8 cellular contexts compared by ENCODE assay signal in genomic region chr1:23825762-23826522, GRCh38. TPM values are rescaled to one million over a fixed set of nuclear protein-coding genes. Genes with fewer than 3 reads are reported as not detected.
DNase-seq lines count a peak whose midpoint lies in the region; ATAC-seq and TF ChIP-seq lines count a peak whose summit lies in the region.

No MANE protein-coding gene starts in this region.

- H3K27ac ChIP-seq in gastroesophageal sphincter = peak overlapping the region; percentile 15 to 93 (median 91)
- peak overlapping the region; percentile 90 for H3K27ac ChIP-seq in smooth muscle cell (ENCODE audit: low read depth)

- peak overlapping the region; percentile 94 for H3K4me2 ChIP-seq in smooth muscle cell

- H3K79me2 ChIP-seq in smooth muscle cell (ENCODE audit: low read depth) = peaks cover 12% of the 10 kb centered on the region

- no peaks in the 10 kb centered on the region for H3K9me3 ChIP-seq in gastroesophageal sphincter
- H3K9me3 ChIP-seq in smooth muscle cell (replicated peaks; ENCODE audit: low read depth) = no peaks in the 10 kb centered on the region

- peaks cover 0 to 2% (median 0%) of the 10 kb centered on the region in 3 donors for H3K27me3 Mint-ChIP-seq in CD14-positive monocyte (ENCODE audit: low read depth in 3 of 3)
- no peaks in the 10 kb centered on the region for H3K27me3 Mint-ChIP-seq in T-helper 2 cell treated with Interferon-gamma antibody and Interleukin-4, amounts not matched to agents 5 μg/mL and 100 μg/mL, for 36 hours (ENCODE audit: low read depth)

- H3K27me3 ChIP-seq in gastroesophageal sphincter (no peaks in the 10 kb centered on the region), smooth muscle cell (ENCODE audit: low read depth) (no peaks in the 10 kb centered on the region)

- H3K4me3 Mint-ChIP-seq in CD14-positive monocyte = peak overlapping the region; percentile 92 to 98
- peak overlapping the region; percentile 94 for H3K4me3 Mint-ChIP-seq in T-helper 2 cell treated with Interferon-gamma antibody and Interleukin-4, amounts not matched to agents 5 μg/mL and 100 μg/mL, for 36 hours

- H3K36me3 ChIP-seq in gastroesophageal sphincter (no peaks in the 10 kb centered on the region), smooth muscle cell (ENCODE audit: low read depth) (no peaks in the 10 kb centered on the region)

- TF ChIP-seq EP300 in gastroesophageal sphincter (IDR thresholded peaks at IDR 0.05) = no peak

- H3K27ac Mint-ChIP-seq in CD14-positive monocyte = peak overlapping the region; percentile 95 to 99 (median 97)
- H3K27ac Mint-ChIP-seq in T-helper 2 cell treated with Interferon-gamma antibody and Interleukin-4, amounts not matched to agents 5 μg/mL and 100 μg/mL, for 36 hours = peak overlapping the region; percentile 90

- DNase-seq in CD14-positive monocyte (ENCODE audit: low spot score) (no peak), smooth muscle cell (lab: John Stamatoyannopoulos, UW; ENCODE audit: unreplicated experiment) (no peak)
- DNase-seq in T-helper 2 cell treated with Interferon-gamma antibody and Interleukin-4, amounts not matched to agents 5 μg/mL and 100 μg/mL, for 36 hours (ENCODE audit: low spot score) = no peak
- no peak for DNase-seq in stimulated activated CD4-positive, alpha-beta T cell treated with anti-CD3 and anti-CD28 coated beads, Interleukin-4, amount 100 ng/mL, for 1 hour
- DNase-seq in activated CD8-positive, alpha-beta memory T cell treated with anti-CD3 and anti-CD28 coated beads, Interleukin-2, amount 50 U/mL, for 4 hours = no peak

- TF ChIP-seq CTCF in CD14-positive monocyte (IDR thresholded peaks at IDR 0.05) (no peak), gastroesophageal sphincter (IDR thresholded peaks at IDR 0.05) (no peak), smooth muscle cell (IDR thresholded peaks at IDR 0.05; ENCODE audit: borderline replicate concordance, insufficient read depth, poor library complexity, severe bottlenecking) (no peak)

- no peaks in the 10 kb centered on the region for H3K9me3 Mint-ChIP-seq in CD14-positive monocyte
- H3K9me3 Mint-ChIP-seq in T-helper 2 cell treated with Interferon-gamma antibody and Interleukin-4, amounts not matched to agents 5 μg/mL and 100 μg/mL, for 36 hours = no peaks in the 10 kb centered on the region

- peaks cover 0 to 2% of the 10 kb centered on the region in 2 donors for H3K36me3 Mint-ChIP-seq in CD14-positive monocyte
- H3K36me3 Mint-ChIP-seq in T-helper 2 cell treated with Interferon-gamma antibody and Interleukin-4, amounts not matched to agents 5 μg/mL and 100 μg/mL, for 36 hours (ENCODE audit: low read depth) = peaks cover 2% of the 10 kb centered on the region

- H3K9ac ChIP-seq in smooth muscle cell (ENCODE audit: low read depth) = no peak overlapping the region

- TF ChIP-seq POLR2A in gastroesophageal sphincter (IDR thresholded peaks at IDR 0.05) = no peak

- H3F3A ChIP-seq in smooth muscle cell (ENCODE audit: low read depth) = no peaks in the 10 kb centered on the region

- peak overlapping the region; percentile 80 for H2AFZ ChIP-seq in smooth muscle cell (ENCODE audit: low read depth)

- peak; percentile 50 for ATAC-seq in GM21825 (IDR thresholded peaks at IDR 0.05; ENCODE audit: unreplicated experiment)
- ATAC-seq in gastroesophageal sphincter = no peak
- ATAC-seq in HG02759 (IDR thresholded peaks at IDR 0.05; ENCODE audit: unreplicated experiment) = no peak

- H4K20me1 ChIP-seq in smooth muscle cell (ENCODE audit: low read depth) = no peaks in the 10 kb centered on the region

- peaks cover 0 to 20% (median 6%) of the 10 kb centered on the region in 3 donors for H3K4me1 ChIP-seq in gastroesophageal sphincter
- peaks cover 8% of the 10 kb centered on the region for H3K4me1 ChIP-seq in smooth muscle cell (ENCODE audit: low read depth)

- intact Hi-C loops in CD14-positive monocyte (cut with micrococcal nuclease) = no loop called here

- H3K4me3 ChIP-seq in gastroesophageal sphincter (peak overlapping the region; percentile 91 to 94), smooth muscle cell (peak overlapping the region; percentile 95)

- WGBS in gastroesophageal sphincter (ENCODE audit: low coverage in 1 of 2), 2 donors = 58 to 63% methylated on average over 19 to 22 of the region's 24 CpGs
- 66% methylated on average over 24 of the region's 24 CpGs for WGBS in smooth muscle cell (ENCODE audit: low lambda C conversion rate)

- H3K4me1 Mint-ChIP-seq in CD14-positive monocyte = peaks cover 22% of the 10 kb centered on the region
- H3K4me1 Mint-ChIP-seq in T-helper 2 cell treated with Interferon-gamma antibody and Interleukin-4, amounts not matched to agents 5 μg/mL and 100 μg/mL, for 36 hours (ENCODE audit: low read depth) = peaks cover 15% of the 10 kb centered on the region

RNA-seq across cellular contexts. Expression of gene HMGCL, which starts 0.7 kb away (rescaled TPM):
- polyA plus RNA-seq in CD14-positive monocyte (10 to 100 TPM; 22.1 to 26.7 TPM), smooth muscle cell (46.5 and 51.2 TPM in 2 replicates)
- total RNA-seq in gastroesophageal sphincter (10 to 100 TPM; 24.1 to 61.0 (median 47.2) TPM), smooth muscle cell (43.0 and 47.6 TPM in 2 replicates)

RNA-seq across cellular contexts. Expression of gene GALE, which starts 25.4 kb away (rescaled TPM):
- polyA plus RNA-seq in CD14-positive monocyte = 10 to 100 TPM; 17.6 to 18.0 TPM
- 10 to 100 TPM in 3 of 4 donors, 1 to 10 TPM in 1; 7.4 to 25.2 (median 12.9) TPM for total RNA-seq in gastroesophageal sphincter
- total RNA-seq in smooth muscle cell = 40.3 and 51.7 TPM in 2 replicates
- 75.2 and 79.1 TPM in 2 replicates for polyA plus RNA-seq in smooth muscle cell

RNA-seq across cellular contexts. Expression of gene LYPLA2, which starts 35.0 kb away (rescaled TPM):
- polyA plus RNA-seq in CD14-positive monocyte (10 to 100 TPM; 74.1 to 86.7 TPM), smooth muscle cell (94.3 and 108 TPM in 2 replicates)
- total RNA-seq in gastroesophageal sphincter (10 to 100 TPM; 25.7 to 30.4 (median 29.2) TPM), smooth muscle cell (52.3 and 74.9 TPM in 2 replicates)

RNA-seq across cellular contexts. Expression of gene FUCA1, which starts 42.1 kb away (rescaled TPM):
- 10 to 100 TPM; 96.6 to 97.7 TPM for polyA plus RNA-seq in CD14-positive monocyte
- total RNA-seq in gastroesophageal sphincter = 10 to 100 TPM; 20.3 to 44.4 (median 23.5) TPM
- total RNA-seq in smooth muscle cell = 12.5 and 19.0 TPM in 2 replicates
- polyA plus RNA-seq in smooth muscle cell = 10.4 and 16.4 TPM in 2 replicates

RNA-seq across cellular contexts. Expression of gene PITHD1, which starts 47.7 kb away (rescaled TPM):
- polyA plus RNA-seq in CD14-positive monocyte = 10 to 100 TPM; 20.8 to 29.9 TPM
- total RNA-seq in gastroesophageal sphincter = 10 to 100 TPM; 56.3 to 77.6 (median 60.8) TPM
- 49.6 and 49.8 TPM in 2 replicates for total RNA-seq in smooth muscle cell
- 32.0 and 36.1 TPM in 2 replicates for polyA plus RNA-seq in smooth muscle cell
